7 cellular contexts compared by ENCODE assay signal in the genomic region with DNA sequence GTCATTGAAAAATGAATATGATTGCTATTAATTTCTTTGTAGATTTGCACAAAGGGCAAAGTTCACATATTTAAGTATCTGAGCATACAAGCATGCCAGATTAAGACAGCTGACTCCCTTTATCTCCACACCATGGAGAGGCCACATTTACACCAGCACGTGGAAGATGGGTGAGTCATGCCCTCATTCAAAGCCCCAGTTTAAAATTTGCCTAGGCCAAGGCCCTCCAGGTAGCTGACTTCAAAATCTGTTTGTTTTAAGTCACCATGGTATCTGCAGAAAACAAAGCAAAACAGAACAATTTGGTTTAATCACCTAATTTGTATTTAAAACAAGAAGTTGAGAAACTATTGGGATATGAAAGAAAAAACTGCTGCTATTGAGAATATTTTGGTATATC.
DNase-seq lines count a peak whose midpoint lies in the region; ATAC-seq, FAIRE-seq and TF ChIP-seq lines count a peak whose summit lies in the region.

No MANE protein-coding gene starts in this region.

- WGBS in HepG2 (ENCODE audit: low lambda C conversion rate), result 0% methylated on average over 1 of the region's 1 CpG

- peak; percentile 64 for ATAC-seq in GM18520 (IDR thresholded peaks at IDR 0.05; ENCODE audit: unreplicated experiment)
- peak; percentile 77 for ATAC-seq in activated naive CD8-positive, alpha-beta T cell treated with anti-CD3 and anti-CD28 coated beads, Interleukin-2, amount 10 ng/mL, durations not matched to agents 7 days and 5 days (ENCODE audit: low read depth)
- ATAC-seq in HepG2, result peak; percentile 70
- ATAC-seq in GM21717 (IDR thresholded peaks at IDR 0.05; ENCODE audit: unreplicated experiment), result no peak

- H3K36me3 ChIP-seq in HepG2 (replicated peaks in 1 of 2; ENCODE audit: control insufficient read depth in 1 of 2, insufficient read depth in 2 of 2, low read length in 2 of 2), result peaks cover 1 to 3% of the 10 kb centered on the region in 2 experiments; a peak in 1 of 5 replicates

- no peak overlapping the region for H3K9ac ChIP-seq in HepG2 (ENCODE audit: insufficient read depth, low read depth, low read length)

- no peaks in the 10 kb centered on the region for H3K9me3 ChIP-seq in HepG2 (ENCODE audit: low read length)

- FAIRE-seq in HepG2 (lab: Jason Lieb, UNC), result peak; percentile 26

- peak; percentile 25 for DNase-seq in HK-2 (ENCODE audit: unreplicated experiment)
- DNase-seq in activated naive CD8-positive, alpha-beta T cell treated with anti-CD3 and anti-CD28 coated beads, Interleukin-2, amount 10 ng/mL, durations not matched to agents 7 days and 5 days, result no peak
- DNase-seq in HepG2 (ENCODE audit: low spot score), result peak; percentile 80
- DNase-seq in SW 1271 (lab: John Stamatoyannopoulos, UW), result no peak
- no peak for DNase-seq in amygdala (lab: John Stamatoyannopoulos, UW)

- H4K20me1 ChIP-seq in HepG2 (ENCODE audit: insufficient read depth, low read length), result no peaks in the 10 kb centered on the region

- H3K27ac Mint-ChIP-seq in activated naive CD8-positive, alpha-beta T cell treated with anti-CD3 and anti-CD28 coated beads, Interleukin-2, amount 10 ng/mL, durations not matched to agents 7 days and 5 days, result no peak overlapping the region

- H3K27ac ChIP-seq in HepG2 (ENCODE audit: extremely low read length, insufficient read depth, low read length), result peak overlapping the region; percentile 55

- BruUV-seq in HepG2 (replicated peaks; lab: Mats Ljungman, UMichigan), result no TSS peak

- no peaks in the 10 kb centered on the region for H3K79me2 ChIP-seq in HepG2 (ENCODE audit: insufficient read depth, low read length)

- no peak for TF ChIP-seq POLR2A in HepG2 (IDR thresholded peaks at IDR 0.05; ENCODE audit: insufficient read depth in 1 of 2, low read depth in 2 of 2, low read length in 2 of 2)

- H3K36me3 Mint-ChIP-seq in activated naive CD8-positive, alpha-beta T cell treated with anti-CD3 and anti-CD28 coated beads, Interleukin-2, amount 10 ng/mL, durations not matched to agents 7 days and 5 days, result peaks cover 23% of the 10 kb centered on the region

- H3K27me3 Mint-ChIP-seq in activated naive CD8-positive, alpha-beta T cell treated with anti-CD3 and anti-CD28 coated beads, Interleukin-2, amount 10 ng/mL, durations not matched to agents 7 days and 5 days, result no peaks in the 10 kb centered on the region

- intact Hi-C loops in HepG2 (cut with micrococcal nuclease; ENCODE audit: unreplicated experiment), result loop anchor here (10.0 kb wide), 1 partner anchor 133 kb away; the partner anchor contains the start of gene LRCH1

- CTCF ChIA-PET in HepG2 (lab: Yijun Ruan, JAX; ENCODE audit: low intra/inter-chr PET ratio, low total read pairs), result no interaction called here

- no peak overlapping the region for H3K4me3 Mint-ChIP-seq in activated naive CD8-positive, alpha-beta T cell treated with anti-CD3 and anti-CD28 coated beads, Interleukin-2, amount 10 ng/mL, durations not matched to agents 7 days and 5 days

- H3K27me3 ChIP-seq in HepG2 (ENCODE audit: control insufficient read depth in 1 of 2, insufficient read depth in 2 of 2, low read length in 2 of 2), result no peaks in the 10 kb centered on the region

- TF ChIP-seq EP300 in HepG2 (IDR thresholded peaks at IDR 0.05; ENCODE audit: low read depth in 2 of 2, low read length in 2 of 2) (peak in 1 of 2 experiments; percentile 81; a peak in 2 of 4 replicates), HepG2 (CRISPR knock-in tag; IDR thresholded peaks at IDR 0.05; ENCODE audit: borderline replicate concordance) (peak; percentile 24; the same call in 1 of the 2 replicates)

- no peak for TF ChIP-seq RAD21 in HepG2 (CRISPR knock-in tag; IDR thresholded peaks at IDR 0.05)

- H3K4me1 Mint-ChIP-seq in activated naive CD8-positive, alpha-beta T cell treated with anti-CD3 and anti-CD28 coated beads, Interleukin-2, amount 10 ng/mL, durations not matched to agents 7 days and 5 days, result peaks cover 13% of the 10 kb centered on the region

- no peak overlapping the region for H3K4me3 ChIP-seq in HepG2 (replicated peaks in 1 of 3; ENCODE audit: insufficient read depth in 1 of 3, low read depth in 2 of 3, low read length in 3 of 3)

- in situ Hi-C loops in HepG2 (cut with HindIII; ENCODE audit: extremely low pct_ligation_motif_present, low pct_unique_long_range_greater_than_20kb), result loop anchor here (10.0 kb wide), 1 partner anchor 543 kb away; no protein-coding TSS in a partner anchor

- POLR2A ChIA-PET in activated naive CD8-positive, alpha-beta T cell treated with anti-CD3 and anti-CD28 coated beads, Interleukin-2, amount 10 ng/mL, durations not matched to agents 7 days and 5 days (lab: Charles Lee), result no interaction called here
- POLR2A ChIA-PET in HepG2 (lab: Yijun Ruan, JAX), result interaction anchor here (1.1 kb wide), 1 partner anchor 22 kb away, joined by 3 read pairs; no protein-coding TSS in a partner anchor

- peaks cover 51% of the 10 kb centered on the region for H3K4me1 ChIP-seq in HepG2 (ENCODE audit: insufficient read depth, low read length)

- TF ChIP-seq CTCF in HepG2 (CRISPR knock-in tag; IDR thresholded peaks at IDR 0.05), result no peak

- H3K4me2 ChIP-seq in HepG2 (ENCODE audit: low read depth, low read length), result no peak overlapping the region

- no peaks in the 10 kb centered on the region for H3K9me3 Mint-ChIP-seq in activated naive CD8-positive, alpha-beta T cell treated with anti-CD3 and anti-CD28 coated beads, Interleukin-2, amount 10 ng/mL, durations not matched to agents 7 days and 5 days

- H2AFZ ChIP-seq in HepG2 (ENCODE audit: low read length), result no peak overlapping the region

TF ChIP-seq in HepG2, 621 proteins besides CTCF, POLR2A, EP300 and RAD21 (continues in another document):
- TF ChIP-seq SALL1 (CRISPR knock-in tag; IDR thresholded peaks at IDR 0.05) (peak; percentile 80), FOSL2 (CRISPR knock-in tag; IDR thresholded peaks at IDR 0.05) (peak; percentile 98), GATA4 (IDR thresholded peaks at IDR 0.05; ENCODE audit: borderline replicate concordance, low read depth) (no peak), ATF2 (CRISPR knock-in tag; IDR thresholded peaks at IDR 0.05) (peak; percentile 42; the same call in 1 of the 2 replicates), MXD4 (CRISPR knock-in tag; IDR thresholded peaks at IDR 0.05) (peak; percentile 31; the same call in 1 of the 2 replicates), RARA (CRISPR knock-in tag; IDR thresholded peaks at IDR 0.05) (peak; percentile 58), HNRNPUL1 (IDR thresholded peaks at IDR 0.05; ENCODE audit: low read depth, low read length) (no peak), RXRA (CRISPR knock-in tag; IDR thresholded peaks at IDR 0.05) (no peak; the same call in 1 of the 2 replicates), RFX3 (CRISPR knock-in tag; IDR thresholded peaks at IDR 0.05) (peak; percentile 57; the same call in 1 of the 2 replicates)
- TF ChIP-seq, protein P1, sequence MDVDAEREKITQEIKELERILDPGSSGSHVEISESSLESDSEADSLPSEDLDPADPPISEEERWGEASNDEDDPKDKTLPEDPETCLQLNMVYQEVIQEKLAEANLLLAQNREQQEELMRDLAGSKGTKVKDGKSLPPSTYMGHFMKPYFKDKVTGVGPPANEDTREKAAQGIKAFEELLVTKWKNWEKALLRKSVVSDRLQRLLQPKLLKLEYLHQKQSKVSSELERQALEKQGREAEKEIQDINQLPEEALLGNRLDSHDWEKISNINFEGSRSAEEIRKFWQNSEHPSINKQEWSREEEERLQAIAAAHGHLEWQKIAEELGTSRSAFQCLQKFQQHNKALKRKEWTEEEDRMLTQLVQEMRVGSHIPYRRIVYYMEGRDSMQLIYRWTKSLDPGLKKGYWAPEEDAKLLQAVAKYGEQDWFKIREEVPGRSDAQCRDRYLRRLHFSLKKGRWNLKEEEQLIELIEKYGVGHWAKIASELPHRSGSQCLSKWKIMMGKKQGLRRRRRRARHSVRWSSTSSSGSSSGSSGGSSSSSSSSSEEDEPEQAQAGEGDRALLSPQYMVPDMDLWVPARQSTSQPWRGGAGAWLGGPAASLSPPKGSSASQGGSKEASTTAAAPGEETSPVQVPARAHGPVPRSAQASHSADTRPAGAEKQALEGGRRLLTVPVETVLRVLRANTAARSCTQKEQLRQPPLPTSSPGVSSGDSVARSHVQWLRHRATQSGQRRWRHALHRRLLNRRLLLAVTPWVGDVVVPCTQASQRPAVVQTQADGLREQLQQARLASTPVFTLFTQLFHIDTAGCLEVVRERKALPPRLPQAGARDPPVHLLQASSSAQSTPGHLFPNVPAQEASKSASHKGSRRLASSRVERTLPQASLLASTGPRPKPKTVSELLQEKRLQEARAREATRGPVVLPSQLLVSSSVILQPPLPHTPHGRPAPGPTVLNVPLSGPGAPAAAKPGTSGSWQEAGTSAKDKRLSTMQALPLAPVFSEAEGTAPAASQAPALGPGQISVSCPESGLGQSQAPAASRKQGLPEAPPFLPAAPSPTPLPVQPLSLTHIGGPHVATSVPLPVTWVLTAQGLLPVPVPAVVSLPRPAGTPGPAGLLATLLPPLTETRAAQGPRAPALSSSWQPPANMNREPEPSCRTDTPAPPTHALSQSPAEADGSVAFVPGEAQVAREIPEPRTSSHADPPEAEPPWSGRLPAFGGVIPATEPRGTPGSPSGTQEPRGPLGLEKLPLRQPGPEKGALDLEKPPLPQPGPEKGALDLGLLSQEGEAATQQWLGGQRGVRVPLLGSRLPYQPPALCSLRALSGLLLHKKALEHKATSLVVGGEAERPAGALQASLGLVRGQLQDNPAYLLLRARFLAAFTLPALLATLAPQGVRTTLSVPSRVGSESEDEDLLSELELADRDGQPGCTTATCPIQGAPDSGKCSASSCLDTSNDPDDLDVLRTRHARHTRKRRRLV (CRISPR knock-in tag; IDR thresholded peaks at IDR 0.05), result no peak

Comparison
In these comparisons a context has a peak if more than half of its experiments do, and no peak if none do; other contexts are left out.
1. DNase-seq: peak in HK-2 (single experiment) and HepG2 (single experiment); none in activated naive CD8-positive, alpha-beta T cell treated with anti-CD3 and anti-CD28 coated beads, Interleukin-2, amount 10 ng/mL, durations not matched to agents 7 days and 5 days (single experiment), SW 1271 (0 of 2) and amygdala (0 of 56).